In the genomic region with DNA sequence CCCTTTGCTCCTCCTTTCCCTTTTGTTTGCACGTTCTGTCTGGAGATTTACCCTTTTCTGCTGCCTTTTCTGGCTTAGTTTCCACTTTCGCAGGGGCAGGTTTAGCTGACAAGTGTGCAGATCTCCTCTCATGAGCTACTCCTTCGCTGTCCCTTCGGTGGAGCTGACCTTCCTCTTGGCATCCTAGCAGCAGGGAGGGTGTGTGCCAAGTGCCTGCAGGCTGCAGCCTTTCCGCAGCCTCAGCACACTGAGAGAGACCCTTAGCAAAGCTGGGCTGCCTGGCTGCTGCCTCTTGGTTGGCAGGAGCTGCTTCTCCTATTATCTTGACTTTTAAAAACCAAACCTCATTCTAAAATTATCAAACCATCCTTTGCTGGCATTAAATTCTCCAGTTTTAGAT, we compare ENCODE assay signal across 27 cellular contexts.
"Had no signal": no experiment of that assay in that cellular context is flagged by ENCODE, and none has a peak within 500 bp of the region (broad histone marks: within the 10 kb centered on the region; RNA-seq: fewer than 3 reads in every experiment).

No MANE protein-coding gene starts in this region.

- H3K9me3 ChIP-seq: pancreas had no signal

- H3K4me3 Mint-ChIP-seq: mesothelial cell of epicardium; naive B cell; natural killer cell; nephron progenitor cell; stimulated activated memory B cell treated with anti-CD40 and anti-IgM and Interleukin-4, amounts not matched to agents 10 μg/mL and 1 μg/mL and 100 μg/mL, for 72 hours; stimulated activated naive CD8-positive, alpha-beta T cell treated with anti-CD3 and anti-CD28 coated beads, Interleukin-15, amount 100 ng/mL, for 72 hours; type B pancreatic cell had no signal

- H3K4me3 ChIP-seq: heart left ventricle, lower lobe of right lung, pancreas, psoas muscle, right lobe of liver, smooth muscle cell, tibial nerve, uterus had no signal

- H3K36me3 ChIP-seq: lower lobe of right lung, pancreas, right lobe of liver, uterus had no signal

- H3K27ac Mint-ChIP-seq: mesothelial cell of epicardium; naive B cell; natural killer cell; nephron progenitor cell; stimulated activated memory B cell treated with anti-CD40 and anti-IgM and Interleukin-4, amounts not matched to agents 10 μg/mL and 1 μg/mL and 100 μg/mL, for 72 hours; stimulated activated naive CD8-positive, alpha-beta T cell treated with anti-CD3 and anti-CD28 coated beads, Interleukin-15, amount 100 ng/mL, for 72 hours; type B pancreatic cell had no signal

- H3K27me3 ChIP-seq: heart left ventricle, pancreas, right lobe of liver, tibial nerve, uterus had no signal

- H3K27me3 Mint-ChIP-seq: stimulated activated memory B cell treated with anti-CD40 and anti-IgM and Interleukin-4, amounts not matched to agents 10 μg/mL and 1 μg/mL and 100 μg/mL, for 72 hours; type B pancreatic cell had no signal

- H3K27ac ChIP-seq: heart left ventricle, lower lobe of right lung, pancreas, psoas muscle, right lobe of liver, tibial nerve, uterus had no signal

- H3K4me2 ChIP-seq: smooth muscle cell had no signal

- DNase-seq: hypothalamus; islet precursor cell; lower lobe of right lung; mammary epithelial cell; mesendoderm; naive B cell; natural killer cell; nephron progenitor cell; nucleus accumbens; psoas muscle; right lobe of liver; stimulated activated CD4-positive, alpha-beta T cell treated with anti-CD3 and anti-CD28 coated beads, Interleukin-1b, Interleukin-23, amount 100 ng/mL, for 48 hours; stimulated activated CD4-positive, alpha-beta T cell treated with anti-CD3 and anti-CD28 coated beads, Interleukin-2, amount 100 ng/mL, for 48 hours; stimulated activated CD4-positive, alpha-beta T cell treated with anti-CD3 and anti-CD28 coated beads, Interleukin-4, amount 100 ng/mL, for 4 hours; stimulated activated CD8-positive, alpha-beta memory T cell treated with anti-CD3 and anti-CD28 coated beads, Interleukin-4, amount 100 ng/mL, for 48 hours; stimulated activated naive CD4-positive, alpha-beta T cell treated with Interleukin-2 at 50 U/mL for 16 hours; stimulated activated naive CD8-positive, alpha-beta T cell treated with anti-CD3 and anti-CD28 coated beads, Interleukin-15, amount 100 ng/mL, for 72 hours; substantia nigra; uterus had no signal

- ATAC-seq: left lobe of liver; lower lobe of right lung; natural killer cell; pancreas; psoas muscle; right lobe of liver; stimulated activated memory B cell treated with anti-CD40 and anti-IgM and Interleukin-4, amounts not matched to agents 10 μg/mL and 1 μg/mL and 100 μg/mL, for 72 hours; stimulated activated naive CD8-positive, alpha-beta T cell treated with anti-CD3 and anti-CD28 coated beads, Interleukin-15, amount 100 ng/mL, for 72 hours had no signal

- H3K4me1 ChIP-seq: heart left ventricle, lower lobe of right lung, pancreas, psoas muscle, right lobe of liver, tibial nerve, uterus had no signal

- H3K4me1 Mint-ChIP-seq: mesothelial cell of epicardium; naive B cell; natural killer cell; nephron progenitor cell; stimulated activated memory B cell treated with anti-CD40 and anti-IgM and Interleukin-4, amounts not matched to agents 10 μg/mL and 1 μg/mL and 100 μg/mL, for 72 hours; stimulated activated naive CD8-positive, alpha-beta T cell treated with anti-CD3 and anti-CD28 coated beads, Interleukin-15, amount 100 ng/mL, for 72 hours had no signal
